19 cellular contexts compared by ENCODE assay signal in genomic region chr6:39558791-39559190, GRCh38.
DNase-seq lines count a peak whose midpoint lies in the region; ATAC-seq and TF ChIP-seq lines count a peak whose summit lies in the region.
"Had no signal": no experiment of that assay in that cellular context is flagged by ENCODE, and none has a peak within 500 bp of the region (broad histone marks: within the 10 kb centered on the region; RNA-seq: fewer than 3 reads in every experiment).

No MANE protein-coding gene starts in this region.

- H3K27ac ChIP-seq in A673 (ENCODE audit: low read depth, low read length, poor library complexity, severe bottlenecking), result peak overlapping the region; percentile 16
- H3K27ac ChIP-seq in SK-N-MC, result peak overlapping the region; percentile 90
- H3K27ac ChIP-seq: 22Rv1 had no signal

- CTCF ChIA-PET in A673 (lab: Charles Lee), result no interaction called here

- H3K36me3 ChIP-seq in A673 (ENCODE audit: insufficient read depth, low read length, poor library complexity, severe bottlenecking), result no peaks in the 10 kb centered on the region
- no peaks in the 10 kb centered on the region for H3K36me3 ChIP-seq in SK-N-MC (ENCODE audit: insufficient read depth, low read length)

- H3K9ac ChIP-seq in SK-N-MC (ENCODE audit: insufficient read length), result no peak overlapping the region

- DNase-seq in A673 (ENCODE audit: low spot score) (no peak), SK-N-MC (ENCODE audit: low read depth, low spot score) (no peak), epidermal melanocyte (ENCODE audit: insufficient read length, low spot score) (peak; percentile 26), fibroblast of peridontal ligament (ENCODE audit: extremely low read depth) (peak; percentile 55), ureter (ENCODE audit: low spot score) (no peak), NCI-H1048 (lab: John Stamatoyannopoulos, UW) (no peak)
- DNase-seq: ACHN; C1 segment of cervical spinal cord; Calu3; CD4-positive, alpha-beta memory T cell; COR-L47; DMS53; DMS79 treated with DMSO at 0.1 percent for 48 hours; GF-D8; H9 had no signal

- H3K4me1 ChIP-seq in A673 (ENCODE audit: insufficient read depth, low read length, poor library complexity, severe bottlenecking), result peaks cover 6% of the 10 kb centered on the region

- no peaks in the 10 kb centered on the region for H3K9me3 ChIP-seq in A673 (ENCODE audit: low read depth, low read length, poor library complexity, severe bottlenecking)
- H3K9me3 ChIP-seq in SK-N-MC (ENCODE audit: low read depth, low read length), result no peaks in the 10 kb centered on the region

- ATAC-seq in GM18517 (IDR thresholded peaks at IDR 0.05; ENCODE audit: unreplicated experiment), result no peak
- ATAC-seq: GM23338, HCT116 had no signal

- no TSS peak for BruUV-seq in A673 (replicated peaks; lab: Mats Ljungman, UMichigan)

- POLR2A ChIA-PET in A673 (lab: Charles Lee; ENCODE audit: low non-redundant PET), result no interaction called here

- no peak for TF ChIP-seq CTCF in A673 (conservative IDR thresholded peaks at IDR 0.05; ENCODE audit: low read depth, low read length)

- intact Hi-C loops in A673 (cut with micrococcal nuclease; ENCODE audit: unreplicated experiment), result no loop called here

- H3K4me3 ChIP-seq in A673 (ENCODE audit: low read depth, low read length, poor library complexity, severe bottlenecking), result no peak overlapping the region
- H3K4me3 ChIP-seq in SK-N-MC, result peak overlapping the region; percentile 32
- H3K4me3 ChIP-seq: GM23338 had no signal

- H3K27me3 ChIP-seq in A673 (replicated peaks; ENCODE audit: insufficient read depth, low read depth, low read length, poor library complexity), result no peaks in the 10 kb centered on the region

Comparison
In these comparisons a context has a peak if more than half of its experiments do, and no peak if none do; other contexts are left out.
1. DNase-seq: peak in epidermal melanocyte (single experiment) and fibroblast of peridontal ligament (single experiment); none in A673 (single experiment), SK-N-MC (single experiment), ureter (single experiment) and NCI-H1048 (single experiment).